Comparison of ENCODE assay signal across 8 cellular contexts in genomic region chrX:48021026-48021900, GRCh38. TPM values are rescaled to one million over a fixed set of nuclear protein-coding genes. Genes with fewer than 3 reads are reported as not detected.
A peak's percentile ranks its signal among the peaks of the same experiment; 100 is the strongest.
DNase-seq lines count a peak whose midpoint lies in the region; ATAC-seq and TF ChIP-seq lines count a peak whose summit lies in the region.

No MANE protein-coding gene starts in this region.

- peak overlapping the region; percentile 49 for H3K27ac ChIP-seq in RWPE2 (ENCODE audit: poor library complexity, severe bottlenecking)

- H3K4me1 Mint-ChIP-seq in neural crest cell, result peaks cover 11% of the 10 kb centered on the region
- peaks cover 14% of the 10 kb centered on the region for H3K4me1 Mint-ChIP-seq in stimulated activated naive CD8-positive, alpha-beta T cell treated with anti-CD3 and anti-CD28 coated beads, Interleukin-15, amount 100 ng/mL, for 72 hours

- no peaks in the 10 kb centered on the region for H3F3A ChIP-seq in Loucy (ENCODE audit: low read depth)

- H2AFZ ChIP-seq in Loucy (ENCODE audit: low read length), result peak overlapping the region; percentile 96

- peak overlapping the region; percentile 83 for H3K4me2 ChIP-seq in Loucy (ENCODE audit: low read depth, low read length, poor library complexity, severe bottlenecking)

- no peaks in the 10 kb centered on the region for H3K79me2 ChIP-seq in Loucy (ENCODE audit: insufficient read depth, low read length)

- H3K9me2 ChIP-seq in Loucy (replicated peaks; ENCODE audit: low read depth, low read length), result no peaks in the 10 kb centered on the region

- H3K4me3 Mint-ChIP-seq in neural crest cell, result peak overlapping the region; percentile 96
- H3K4me3 Mint-ChIP-seq in stimulated activated naive CD8-positive, alpha-beta T cell treated with anti-CD3 and anti-CD28 coated beads, Interleukin-15, amount 100 ng/mL, for 72 hours, result peak overlapping the region; percentile 95 to 96

- H3K27me3 Mint-ChIP-seq in neural crest cell (ENCODE audit: low read depth), result no peaks in the 10 kb centered on the region
- no peaks in the 10 kb centered on the region for H3K27me3 Mint-ChIP-seq in stimulated activated naive CD8-positive, alpha-beta T cell treated with anti-CD3 and anti-CD28 coated beads, Interleukin-15, amount 100 ng/mL, for 72 hours

- peak; percentile 56 for ATAC-seq in GM19351 (IDR thresholded peaks at IDR 0.05; ENCODE audit: unreplicated experiment)
- peak; percentile 84 for ATAC-seq in RWPE2 (ENCODE audit: low read depth)
- peak; percentile 75 for ATAC-seq in stimulated activated naive CD8-positive, alpha-beta T cell treated with anti-CD3 and anti-CD28 coated beads, Interleukin-15, amount 100 ng/mL, for 72 hours

- DNase-seq in AG08395 (ENCODE audit: low spot score), result peak; percentile 61
- no peak for DNase-seq in RWPE2 (ENCODE audit: low spot score)
- DNase-seq in activated naive CD4-positive, alpha-beta T cell treated with Interleukin-2 at 50 U/mL for 16 hours, result peak; percentile 77
- peak; percentile 84 for DNase-seq in foreskin melanocyte
- peak; percentile 69 for DNase-seq in neural crest cell (ENCODE audit: low read depth, low spot score)
- DNase-seq in stimulated activated naive CD8-positive, alpha-beta T cell treated with anti-CD3 and anti-CD28 coated beads, Interleukin-15, amount 100 ng/mL, for 72 hours, result peak; percentile 82 to 84

- H3K27ac Mint-ChIP-seq in neural crest cell (ENCODE audit: unreplicated experiment), result peak overlapping the region; percentile 100
- peak overlapping the region; percentile 100 for H3K27ac Mint-ChIP-seq in stimulated activated naive CD8-positive, alpha-beta T cell treated with anti-CD3 and anti-CD28 coated beads, Interleukin-15, amount 100 ng/mL, for 72 hours

- TF ChIP-seq CTCF in Loucy (conservative IDR thresholded peaks at IDR 0.05; ENCODE audit: low read length), result no peak
- TF ChIP-seq CTCF in RWPE2 (IDR thresholded peaks at IDR 0.05; ENCODE audit: poor library complexity, severe bottlenecking), result no peak
- no peak for TF ChIP-seq CTCF in neural crest cell (conservative IDR thresholded peaks at IDR 0.05)

- H3K36me3 Mint-ChIP-seq in neural crest cell (ENCODE audit: low read depth), result no peaks in the 10 kb centered on the region

- H3K4me1 ChIP-seq in Loucy (ENCODE audit: insufficient read depth, low read length, poor library complexity, severe bottlenecking), result peaks cover 2% of the 10 kb centered on the region
- no peaks in the 10 kb centered on the region for H3K4me1 ChIP-seq in RWPE2 (ENCODE audit: insufficient read depth, poor library complexity, severe bottlenecking)

- no peaks in the 10 kb centered on the region for H3K36me3 ChIP-seq in Loucy (ENCODE audit: insufficient read depth, low read length)
- no peaks in the 10 kb centered on the region for H3K36me3 ChIP-seq in RWPE2 (ENCODE audit: low read depth)

- H3K9me3 ChIP-seq in Loucy (ENCODE audit: insufficient read depth, low read depth, low read length) (no peaks in the 10 kb centered on the region), RWPE2 (ENCODE audit: severe bottlenecking) (no peaks in the 10 kb centered on the region)

- peak overlapping the region; percentile 77 for H3K9ac ChIP-seq in Loucy (ENCODE audit: low read depth, low read length, poor library complexity, severe bottlenecking)

- H3K4me3 ChIP-seq in Loucy (ENCODE audit: low read length, poor library complexity, severe bottlenecking) (peak overlapping the region; percentile 83), RWPE2 (ENCODE audit: severe bottlenecking) (peak overlapping the region; percentile 72)

- H3K27me3 ChIP-seq in Loucy (ENCODE audit: insufficient read depth, low read length, poor library complexity, severe bottlenecking) (no peaks in the 10 kb centered on the region), RWPE2 (ENCODE audit: insufficient read depth, poor library complexity, severe bottlenecking) (no peaks in the 10 kb centered on the region)

- H3K9me3 Mint-ChIP-seq in neural crest cell, result no peaks in the 10 kb centered on the region
- peaks cover 4 to 7% of the 10 kb centered on the region in 2 donors for H3K9me3 Mint-ChIP-seq in stimulated activated naive CD8-positive, alpha-beta T cell treated with anti-CD3 and anti-CD28 coated beads, Interleukin-15, amount 100 ng/mL, for 72 hours

- no peaks in the 10 kb centered on the region for H4K20me1 ChIP-seq in Loucy (ENCODE audit: insufficient read depth, low read length, poor library complexity, severe bottlenecking)

RNA-seq across cellular contexts. Expression of gene SPACA5, which starts 14.5 kb away (rescaled TPM):
- total RNA-seq in neural crest cell, result not detected in 2 replicates

RNA-seq across cellular contexts. Expression of gene ZNF182, which starts 17.5 kb away (rescaled TPM):
- 7.0 and 7.2 TPM in 2 replicates for total RNA-seq in neural crest cell

RNA-seq across cellular contexts. Expression of gene ZNF630, which starts 50.2 kb away (rescaled TPM):
- total RNA-seq in neural crest cell, result 1.7 and 2.1 TPM in 2 replicates
